In genomic region chr3:48478631-48479555, GRCh38 we compare ENCODE assay signal across 1 cellular context.
TF ChIP-seq lines count a peak whose summit lies in the region.

No MANE protein-coding gene starts in this region.

TF ChIP-seq in H1, 55 proteins besides CTCF, POLR2A, EP300 and RAD21 (continued from another document):
- no peak for TF ChIP-seq EGR1 (IDR thresholded peaks at IDR 0.05; ENCODE audit: borderline replicate concordance, low read depth, low read length)
- no peak for TF ChIP-seq TAF7 (optimal IDR thresholded peaks at IDR 0.05; ENCODE audit: borderline replicate concordance, low read depth, low read length)
- TF ChIP-seq CHD7 (IDR thresholded peaks at IDR 0.05; ENCODE audit: insufficient replicate concordance, low read length), result no peak
- no peak for TF ChIP-seq RXRA (IDR thresholded peaks at IDR 0.05; ENCODE audit: insufficient read depth, low read depth, low read length)
- TF ChIP-seq GTF2F1 (IDR thresholded peaks at IDR 0.05; ENCODE audit: borderline replicate concordance, low read depth, low read length), result no peak
- no peak for TF ChIP-seq HDAC2 (IDR thresholded peaks at IDR 0.05; ENCODE audit: borderline replicate concordance in 1 of 2, low read depth in 2 of 2, low read length in 2 of 2)
- TF ChIP-seq RFX5 (IDR thresholded peaks at IDR 0.05; ENCODE audit: borderline replicate concordance, low read depth, low read length), result no peak
- no peak for TF ChIP-seq SIRT6 (IDR thresholded peaks at IDR 0.05; ENCODE audit: low read length)
- no peak for TF ChIP-seq SP4 (IDR thresholded peaks at IDR 0.05; ENCODE audit: low read length)
- TF ChIP-seq TCF12 (IDR thresholded peaks at IDR 0.05; ENCODE audit: low read depth, low read length), result no peak
- no peak for TF ChIP-seq CREB1 (IDR thresholded peaks at IDR 0.05)
- no peak for TF ChIP-seq BCL11A (IDR thresholded peaks at IDR 0.05; ENCODE audit: low read depth in 2 of 2, low read length in 2 of 2)
- TF ChIP-seq HDAC6 (IDR thresholded peaks at IDR 0.05; ENCODE audit: low read depth, low read length), result no peak
- no peak for TF ChIP-seq SIX5 (IDR thresholded peaks at IDR 0.05; ENCODE audit: low read depth, low read length)
- no peak for TF ChIP-seq NANOG (IDR thresholded peaks at IDR 0.05; ENCODE audit: insufficient read depth, low read depth, low read length, poor library complexity, severe bottlenecking)
- no peak for TF ChIP-seq MAX (IDR thresholded peaks at IDR 0.05)
- no peak for TF ChIP-seq TBP (IDR thresholded peaks at IDR 0.05; ENCODE audit: low read depth, low read length)
- TF ChIP-seq PHF8 (conservative IDR thresholded peaks at IDR 0.05; ENCODE audit: low read depth, low read length), result no peak
TF ChIP-seq in H1: peak in this region for 0.
